Comparison of ENCODE assay signal across 2 cellular contexts in the genomic region with DNA sequence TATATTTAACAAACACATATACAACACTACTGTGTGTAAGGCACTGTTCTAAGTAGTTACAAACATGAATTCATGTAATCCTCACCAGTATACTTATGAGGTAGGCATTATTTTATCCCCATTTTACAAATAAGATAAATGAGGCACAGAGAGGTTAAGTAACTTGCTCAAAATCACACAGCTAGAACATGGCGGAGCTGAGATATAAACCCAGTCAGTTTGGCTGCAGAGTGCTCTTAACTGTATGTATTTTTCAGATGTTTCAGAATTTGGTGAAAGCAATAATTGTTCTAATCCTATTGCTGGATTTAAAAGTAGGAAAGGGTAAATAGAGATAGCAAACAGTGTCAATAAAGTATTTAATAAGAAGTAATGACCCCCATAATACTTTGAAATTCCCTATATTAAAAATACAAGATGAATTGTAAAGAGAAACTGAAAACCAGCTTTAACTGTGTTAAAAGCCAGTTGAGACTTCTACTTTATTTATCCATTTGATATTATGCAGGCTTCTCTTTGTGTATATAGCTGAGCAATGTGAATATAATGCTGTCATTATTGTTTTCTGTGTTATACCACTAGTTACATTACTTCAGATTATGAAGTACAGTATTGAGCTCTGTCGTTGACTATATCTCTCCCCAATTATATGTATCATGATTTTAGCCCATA.
TF ChIP-seq lines count a peak whose summit lies in the region.

No MANE protein-coding gene starts in this region.

TF ChIP-seq in HEK293, 187 proteins besides CTCF, POLR2A, EP300 and RAD21 (continued from another document):
- TF ChIP-seq ZNF768 (tag by site-specific recombination; IDR thresholded peaks at IDR 0.05), result 0 out of 2 replicates have a peak, but pooled peaks have one; percentile 19

TF ChIP-seq in H1, 55 proteins besides CTCF, POLR2A, EP300 and RAD21 (continued from another document):
- no peak for TF ChIP-seq EZH2 (IDR thresholded peaks at IDR 0.05; ENCODE audit: low read depth, low read length, severe bottlenecking)
- TF ChIP-seq POLR2AphosphoS5 (IDR thresholded peaks at IDR 0.05; ENCODE audit: low read depth, low read length), result no peak
- no peak for TF ChIP-seq SIN3A (conservative IDR thresholded peaks at IDR 0.05 in 1 of 2, IDR thresholded peaks at IDR 0.05 in 1 of 2; ENCODE audit: low read depth in 1 of 2, low read length in 2 of 2)
- no peak for TF ChIP-seq KDM5A (IDR thresholded peaks at IDR 0.05; ENCODE audit: low read length)
- TF ChIP-seq SAP30 (IDR thresholded peaks at IDR 0.05; ENCODE audit: insufficient read depth, insufficient replicate concordance, low read length), result no peak
- no peak for TF ChIP-seq CHD2 (IDR thresholded peaks at IDR 0.05; ENCODE audit: low read length)
